In genomic region chr12:73815072-73815660, GRCh38 we compare ENCODE assay signal across 1 cellular context.
TF ChIP-seq lines count a peak whose summit lies in the region.

No MANE protein-coding gene starts in this region.

TF ChIP-seq in GM23338, 12 proteins besides CTCF, POLR2A, EP300 and RAD21 (continued from another document):
- TF ChIP-seq REST (IDR thresholded peaks at IDR 0.05; ENCODE audit: unreplicated experiment) (no peak), ZNF114 (CRISPR knock-in tag; IDR thresholded peaks at IDR 0.05) (no peak), EZH2 (IDR thresholded peaks at IDR 0.05; ENCODE audit: low read depth, unreplicated experiment) (no peak), EZH2phosphoT487 (IDR thresholded peaks at IDR 0.05; ENCODE audit: unreplicated experiment) (no peak), STAT1 (IDR thresholded peaks at IDR 0.05; ENCODE audit: unreplicated experiment) (no peak), ZNF331 (CRISPR knock-in tag; IDR thresholded peaks at IDR 0.05; ENCODE audit: low read depth) (no peak), CREB1 (CRISPR knock-in tag; IDR thresholded peaks at IDR 0.05; ENCODE audit: low read depth) (no peak), ZNF462 (CRISPR knock-in tag; IDR thresholded peaks at IDR 0.05) (no peak), ETS1 (IDR thresholded peaks at IDR 0.05) (no peak), NANOG (IDR thresholded peaks at IDR 0.05; ENCODE audit: borderline replicate concordance) (no peak), JUNB (IDR thresholded peaks at IDR 0.05; ENCODE audit: unreplicated experiment) (no peak)
